ENCODE assay signal across 1 cellular context in genomic region chr17:31475378-31476162, GRCh38.
A peak's percentile ranks its signal among the peaks of the same experiment; 100 is the strongest.
TF ChIP-seq lines count a peak whose summit lies in the region.

No MANE protein-coding gene starts in this region.

TF ChIP-seq in HepG2, 621 proteins besides CTCF, POLR2A, EP300 and RAD21 (continued from another document and continues in another):
- TF ChIP-seq, protein P1, sequence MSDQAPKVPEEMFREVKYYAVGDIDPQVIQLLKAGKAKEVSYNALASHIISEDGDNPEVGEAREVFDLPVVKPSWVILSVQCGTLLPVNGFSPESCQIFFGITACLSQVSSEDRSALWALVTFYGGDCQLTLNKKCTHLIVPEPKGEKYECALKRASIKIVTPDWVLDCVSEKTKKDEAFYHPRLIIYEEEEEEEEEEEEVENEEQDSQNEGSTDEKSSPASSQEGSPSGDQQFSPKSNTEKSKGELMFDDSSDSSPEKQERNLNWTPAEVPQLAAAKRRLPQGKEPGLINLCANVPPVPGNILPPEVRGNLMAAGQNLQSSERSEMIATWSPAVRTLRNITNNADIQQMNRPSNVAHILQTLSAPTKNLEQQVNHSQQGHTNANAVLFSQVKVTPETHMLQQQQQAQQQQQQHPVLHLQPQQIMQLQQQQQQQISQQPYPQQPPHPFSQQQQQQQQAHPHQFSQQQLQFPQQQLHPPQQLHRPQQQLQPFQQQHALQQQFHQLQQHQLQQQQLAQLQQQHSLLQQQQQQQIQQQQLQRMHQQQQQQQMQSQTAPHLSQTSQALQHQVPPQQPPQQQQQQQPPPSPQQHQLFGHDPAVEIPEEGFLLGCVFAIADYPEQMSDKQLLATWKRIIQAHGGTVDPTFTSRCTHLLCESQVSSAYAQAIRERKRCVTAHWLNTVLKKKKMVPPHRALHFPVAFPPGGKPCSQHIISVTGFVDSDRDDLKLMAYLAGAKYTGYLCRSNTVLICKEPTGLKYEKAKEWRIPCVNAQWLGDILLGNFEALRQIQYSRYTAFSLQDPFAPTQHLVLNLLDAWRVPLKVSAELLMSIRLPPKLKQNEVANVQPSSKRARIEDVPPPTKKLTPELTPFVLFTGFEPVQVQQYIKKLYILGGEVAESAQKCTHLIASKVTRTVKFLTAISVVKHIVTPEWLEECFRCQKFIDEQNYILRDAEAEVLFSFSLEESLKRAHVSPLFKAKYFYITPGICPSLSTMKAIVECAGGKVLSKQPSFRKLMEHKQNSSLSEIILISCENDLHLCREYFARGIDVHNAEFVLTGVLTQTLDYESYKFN (CRISPR knock-in tag; conservative IDR thresholded peaks at IDR 0.05), result peak; percentile 97
- peak; percentile 62; the same call in 1 of the 2 replicates for TF ChIP-seq GZF1 (CRISPR knock-in tag; IDR thresholded peaks at IDR 0.05)
- TF ChIP-seq PHF20 (CRISPR knock-in tag; IDR thresholded peaks at IDR 0.05), result no peak
- TF ChIP-seq MTA3 (CRISPR knock-in tag; IDR thresholded peaks at IDR 0.05), result no peak
- TF ChIP-seq HMG20A (CRISPR knock-in tag; IDR thresholded peaks at IDR 0.05; ENCODE audit: borderline replicate concordance), result peak; percentile 82
- no peak for TF ChIP-seq LRRFIP1 (CRISPR knock-in tag; conservative IDR thresholded peaks at IDR 0.05)
- peak; percentile 37; the same call in 1 of the 2 replicates for TF ChIP-seq ZNF644 (CRISPR knock-in tag; IDR thresholded peaks at IDR 0.05; ENCODE audit: low read depth)
- peak; percentile 85 for TF ChIP-seq HMG20B (CRISPR knock-in tag; conservative IDR thresholded peaks at IDR 0.05)
- TF ChIP-seq SMAD3 (CRISPR knock-in tag; IDR thresholded peaks at IDR 0.05), result peak; percentile 84
- TF ChIP-seq BRD4 (CRISPR knock-in tag; IDR thresholded peaks at IDR 0.05), result 0 out of 2 replicates have a peak, but pooled peaks have one; percentile 68
- no peak for TF ChIP-seq NBN (conservative IDR thresholded peaks at IDR 0.05)
- TF ChIP-seq, protein P2, sequence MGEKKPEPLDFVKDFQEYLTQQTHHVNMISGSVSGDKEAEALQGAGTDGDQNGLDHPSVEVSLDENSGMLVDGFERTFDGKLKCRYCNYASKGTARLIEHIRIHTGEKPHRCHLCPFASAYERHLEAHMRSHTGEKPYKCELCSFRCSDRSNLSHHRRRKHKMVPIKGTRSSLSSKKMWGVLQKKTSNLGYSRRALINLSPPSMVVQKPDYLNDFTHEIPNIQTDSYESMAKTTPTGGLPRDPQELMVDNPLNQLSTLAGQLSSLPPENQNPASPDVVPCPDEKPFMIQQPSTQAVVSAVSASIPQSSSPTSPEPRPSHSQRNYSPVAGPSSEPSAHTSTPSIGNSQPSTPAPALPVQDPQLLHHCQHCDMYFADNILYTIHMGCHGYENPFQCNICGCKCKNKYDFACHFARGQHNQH (CRISPR knock-in tag; IDR thresholded peaks at IDR 0.05), result peak; percentile 69; the same call in 1 of the 2 replicates
- no peak for TF ChIP-seq SCMH1 (CRISPR knock-in tag; IDR thresholded peaks at IDR 0.05; ENCODE audit: borderline replicate concordance)
- TF ChIP-seq, protein P3, sequence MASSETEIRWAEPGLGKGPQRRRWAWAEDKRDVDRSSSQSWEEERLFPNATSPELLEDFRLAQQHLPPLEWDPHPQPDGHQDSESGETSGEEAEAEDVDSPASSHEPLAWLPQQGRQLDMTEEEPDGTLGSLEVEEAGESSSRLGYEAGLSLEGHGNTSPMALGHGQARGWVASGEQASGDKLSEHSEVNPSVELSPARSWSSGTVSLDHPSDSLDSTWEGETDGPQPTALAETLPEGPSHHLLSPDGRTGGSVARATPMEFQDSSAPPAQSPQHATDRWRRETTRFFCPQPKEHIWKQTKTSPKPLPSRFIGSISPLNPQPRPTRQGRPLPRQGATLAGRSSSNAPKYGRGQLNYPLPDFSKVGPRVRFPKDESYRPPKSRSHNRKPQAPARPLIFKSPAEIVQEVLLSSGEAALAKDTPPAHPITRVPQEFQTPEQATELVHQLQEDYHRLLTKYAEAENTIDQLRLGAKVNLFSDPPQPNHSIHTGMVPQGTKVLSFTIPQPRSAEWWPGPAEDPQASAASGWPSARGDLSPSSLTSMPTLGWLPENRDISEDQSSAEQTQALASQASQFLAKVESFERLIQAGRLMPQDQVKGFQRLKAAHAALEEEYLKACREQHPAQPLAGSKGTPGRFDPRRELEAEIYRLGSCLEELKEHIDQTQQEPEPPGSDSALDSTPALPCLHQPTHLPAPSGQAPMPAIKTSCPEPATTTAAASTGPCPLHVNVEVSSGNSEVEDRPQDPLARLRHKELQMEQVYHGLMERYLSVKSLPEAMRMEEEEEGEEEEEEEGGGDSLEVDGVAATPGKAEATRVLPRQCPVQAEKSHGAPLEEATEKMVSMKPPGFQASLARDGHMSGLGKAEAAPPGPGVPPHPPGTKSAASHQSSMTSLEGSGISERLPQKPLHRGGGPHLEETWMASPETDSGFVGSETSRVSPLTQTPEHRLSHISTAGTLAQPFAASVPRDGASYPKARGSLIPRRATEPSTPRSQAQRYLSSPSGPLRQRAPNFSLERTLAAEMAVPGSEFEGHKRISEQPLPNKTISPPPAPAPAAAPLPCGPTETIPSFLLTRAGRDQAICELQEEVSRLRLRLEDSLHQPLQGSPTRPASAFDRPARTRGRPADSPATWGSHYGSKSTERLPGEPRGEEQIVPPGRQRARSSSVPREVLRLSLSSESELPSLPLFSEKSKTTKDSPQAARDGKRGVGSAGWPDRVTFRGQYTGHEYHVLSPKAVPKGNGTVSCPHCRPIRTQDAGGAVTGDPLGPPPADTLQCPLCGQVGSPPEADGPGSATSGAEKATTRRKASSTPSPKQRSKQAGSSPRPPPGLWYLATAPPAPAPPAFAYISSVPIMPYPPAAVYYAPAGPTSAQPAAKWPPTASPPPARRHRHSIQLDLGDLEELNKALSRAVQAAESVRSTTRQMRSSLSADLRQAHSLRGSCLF (CRISPR knock-in tag; IDR thresholded peaks at IDR 0.05; ENCODE audit: borderline replicate concordance), result no peak
- TF ChIP-seq ZNF230 (CRISPR knock-in tag; IDR thresholded peaks at IDR 0.05), result no peak
- 0 out of 2 replicates have a peak, but pooled peaks have one; percentile 42 for TF ChIP-seq ELF3 (CRISPR knock-in tag; IDR thresholded peaks at IDR 0.05)
- peak; percentile 69; the same call in 1 of the 2 replicates for TF ChIP-seq HNF4G (IDR thresholded peaks at IDR 0.05; ENCODE audit: borderline replicate concordance, low read depth, low read length)
- no peak; the same call in 1 of the 2 replicates for TF ChIP-seq HNF4G (CRISPR knock-in tag; IDR thresholded peaks at IDR 0.05; ENCODE audit: borderline replicate concordance, low read depth)
- no peak for TF ChIP-seq ZNF619 (CRISPR knock-in tag; IDR thresholded peaks at IDR 0.05)
- no peak for TF ChIP-seq MYNN (CRISPR knock-in tag; IDR thresholded peaks at IDR 0.05; ENCODE audit: low read depth)
- TF ChIP-seq KLF15 (CRISPR knock-in tag; IDR thresholded peaks at IDR 0.05; ENCODE audit: borderline replicate concordance), result no peak
- TF ChIP-seq TCF12 (IDR thresholded peaks at IDR 0.05), result no peak
- TF ChIP-seq TCF12 (CRISPR knock-in tag; IDR thresholded peaks at IDR 0.05), result peak; percentile 80; the same call in 1 of the 2 replicates
- TF ChIP-seq ZNF788 (CRISPR knock-in tag; IDR thresholded peaks at IDR 0.05; ENCODE audit: borderline replicate concordance), result peak; percentile 75; the same call in 1 of the 2 replicates
- TF ChIP-seq, protein P4, sequence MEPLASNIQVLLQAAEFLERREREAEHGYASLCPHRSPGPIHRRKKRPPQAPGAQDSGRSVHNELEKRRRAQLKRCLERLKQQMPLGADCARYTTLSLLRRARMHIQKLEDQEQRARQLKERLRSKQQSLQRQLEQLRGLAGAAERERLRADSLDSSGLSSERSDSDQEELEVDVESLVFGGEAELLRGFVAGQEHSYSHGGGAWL (CRISPR knock-in tag; IDR thresholded peaks at IDR 0.05), result no peak
- no peak for TF ChIP-seq SYNCRIP (IDR thresholded peaks at IDR 0.05; ENCODE audit: insufficient read depth, low read depth, low read length)
- TF ChIP-seq ZNF260 (CRISPR knock-in tag; IDR thresholded peaks at IDR 0.05; ENCODE audit: borderline replicate concordance, low read depth), result no peak
- peak; percentile 36; the same call in 1 of the 2 replicates for TF ChIP-seq YEATS4 (CRISPR knock-in tag; IDR thresholded peaks at IDR 0.05; ENCODE audit: borderline replicate concordance)
- peak; percentile 78 for TF ChIP-seq TFDP2 (CRISPR knock-in tag; IDR thresholded peaks at IDR 0.05)
- TF ChIP-seq REPIN1 (CRISPR knock-in tag; IDR thresholded peaks at IDR 0.05; ENCODE audit: borderline replicate concordance, low read depth), result peak; percentile 92
- TF ChIP-seq ZNF737 (CRISPR knock-in tag; IDR thresholded peaks at IDR 0.05; ENCODE audit: borderline replicate concordance), result no peak
- TF ChIP-seq ZNF674 (CRISPR knock-in tag; IDR thresholded peaks at IDR 0.05; ENCODE audit: low read depth), result 0 out of 2 replicates have a peak, but pooled peaks have one; percentile 53
- peak; percentile 100 for TF ChIP-seq RXRB (CRISPR knock-in tag; IDR thresholded peaks at IDR 0.05; ENCODE audit: borderline replicate concordance)
- TF ChIP-seq ZNF513 (CRISPR knock-in tag; conservative IDR thresholded peaks at IDR 0.05), result no peak
- peak; percentile 67; the same call in 1 of the 2 replicates for TF ChIP-seq SIN3A (IDR thresholded peaks at IDR 0.05; ENCODE audit: borderline replicate concordance, low read depth, low read length)
- TF ChIP-seq HHEX (CRISPR knock-in tag; IDR thresholded peaks at IDR 0.05), result peak; percentile 64; the same call in 1 of the 2 replicates
- TF ChIP-seq FOXK2 (IDR thresholded peaks at IDR 0.05), result peak; percentile 98
- TF ChIP-seq SIN3B (IDR thresholded peaks at IDR 0.05; ENCODE audit: low read length), result no peak
- TF ChIP-seq RXRA (CRISPR knock-in tag; IDR thresholded peaks at IDR 0.05), result peak; percentile 98; the same call in 1 of the 2 replicates
- TF ChIP-seq, protein P5, sequence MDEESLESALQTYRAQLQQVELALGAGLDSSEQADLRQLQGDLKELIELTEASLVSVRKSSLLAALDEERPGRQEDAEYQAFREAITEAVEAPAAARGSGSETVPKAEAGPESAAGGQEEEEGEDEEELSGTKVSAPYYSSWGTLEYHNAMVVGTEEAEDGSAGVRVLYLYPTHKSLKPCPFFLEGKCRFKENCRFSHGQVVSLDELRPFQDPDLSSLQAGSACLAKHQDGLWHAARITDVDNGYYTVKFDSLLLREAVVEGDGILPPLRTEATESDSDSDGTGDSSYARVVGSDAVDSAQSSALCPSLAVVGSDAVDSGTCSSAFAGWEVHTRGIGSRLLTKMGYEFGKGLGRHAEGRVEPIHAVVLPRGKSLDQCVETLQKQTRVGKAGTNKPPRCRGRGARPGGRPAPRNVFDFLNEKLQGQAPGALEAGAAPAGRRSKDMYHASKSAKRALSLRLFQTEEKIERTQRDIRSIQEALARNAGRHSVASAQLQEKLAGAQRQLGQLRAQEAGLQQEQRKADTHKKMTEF (CRISPR knock-in tag; IDR thresholded peaks at IDR 0.05), result peak; percentile 77; the same call in 1 of the 2 replicates
- peak; percentile 97 for TF ChIP-seq FOXO1 (CRISPR knock-in tag; IDR thresholded peaks at IDR 0.05)
- peak; percentile 82 for TF ChIP-seq CCDC6 (CRISPR knock-in tag; IDR thresholded peaks at IDR 0.05)
- no peak for TF ChIP-seq CAMTA2 (CRISPR knock-in tag; IDR thresholded peaks at IDR 0.05; ENCODE audit: borderline replicate concordance)
- peak; percentile 87; the same call in 1 of the 2 replicates for TF ChIP-seq KLF6 (CRISPR knock-in tag; IDR thresholded peaks at IDR 0.05)
- TF ChIP-seq ZNF83 (CRISPR knock-in tag; IDR thresholded peaks at IDR 0.05; ENCODE audit: borderline replicate concordance), result no peak
- peak; percentile 96 for TF ChIP-seq CEBPG (CRISPR knock-in tag; IDR thresholded peaks at IDR 0.05)
